In the genomic region with DNA sequence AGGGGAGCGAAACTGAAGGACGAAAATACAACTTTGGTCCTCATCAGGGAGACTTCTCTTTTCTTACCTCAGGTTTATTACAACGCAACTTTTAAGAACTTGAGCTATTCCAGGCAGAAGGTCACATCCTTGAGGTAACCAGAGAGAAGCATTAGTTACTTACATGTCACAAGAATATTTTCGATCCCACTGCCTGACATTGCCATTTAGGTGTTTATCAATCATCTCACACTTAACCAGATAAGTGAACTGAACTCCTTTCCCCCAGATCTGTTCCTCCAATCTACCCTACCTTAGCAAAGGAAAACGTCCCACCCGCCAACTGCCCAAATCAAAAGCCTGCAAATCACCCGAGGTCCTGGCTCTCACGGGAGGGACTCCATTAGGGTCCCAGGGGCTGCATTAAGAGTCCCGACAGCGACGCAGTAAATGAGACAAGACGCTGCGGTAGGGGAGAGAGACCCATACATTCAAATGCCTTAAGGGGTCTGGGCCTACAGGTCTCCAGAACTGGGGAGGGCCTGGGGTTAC, we compare ENCODE assay signal across 1 cellular context.
TF ChIP-seq lines count a peak whose summit lies in the region.

No MANE protein-coding gene starts in this region.

TF ChIP-seq in K562, 482 proteins besides CTCF, POLR2A, EP300 and RAD21:
- TF ChIP-seq, protein P1, sequence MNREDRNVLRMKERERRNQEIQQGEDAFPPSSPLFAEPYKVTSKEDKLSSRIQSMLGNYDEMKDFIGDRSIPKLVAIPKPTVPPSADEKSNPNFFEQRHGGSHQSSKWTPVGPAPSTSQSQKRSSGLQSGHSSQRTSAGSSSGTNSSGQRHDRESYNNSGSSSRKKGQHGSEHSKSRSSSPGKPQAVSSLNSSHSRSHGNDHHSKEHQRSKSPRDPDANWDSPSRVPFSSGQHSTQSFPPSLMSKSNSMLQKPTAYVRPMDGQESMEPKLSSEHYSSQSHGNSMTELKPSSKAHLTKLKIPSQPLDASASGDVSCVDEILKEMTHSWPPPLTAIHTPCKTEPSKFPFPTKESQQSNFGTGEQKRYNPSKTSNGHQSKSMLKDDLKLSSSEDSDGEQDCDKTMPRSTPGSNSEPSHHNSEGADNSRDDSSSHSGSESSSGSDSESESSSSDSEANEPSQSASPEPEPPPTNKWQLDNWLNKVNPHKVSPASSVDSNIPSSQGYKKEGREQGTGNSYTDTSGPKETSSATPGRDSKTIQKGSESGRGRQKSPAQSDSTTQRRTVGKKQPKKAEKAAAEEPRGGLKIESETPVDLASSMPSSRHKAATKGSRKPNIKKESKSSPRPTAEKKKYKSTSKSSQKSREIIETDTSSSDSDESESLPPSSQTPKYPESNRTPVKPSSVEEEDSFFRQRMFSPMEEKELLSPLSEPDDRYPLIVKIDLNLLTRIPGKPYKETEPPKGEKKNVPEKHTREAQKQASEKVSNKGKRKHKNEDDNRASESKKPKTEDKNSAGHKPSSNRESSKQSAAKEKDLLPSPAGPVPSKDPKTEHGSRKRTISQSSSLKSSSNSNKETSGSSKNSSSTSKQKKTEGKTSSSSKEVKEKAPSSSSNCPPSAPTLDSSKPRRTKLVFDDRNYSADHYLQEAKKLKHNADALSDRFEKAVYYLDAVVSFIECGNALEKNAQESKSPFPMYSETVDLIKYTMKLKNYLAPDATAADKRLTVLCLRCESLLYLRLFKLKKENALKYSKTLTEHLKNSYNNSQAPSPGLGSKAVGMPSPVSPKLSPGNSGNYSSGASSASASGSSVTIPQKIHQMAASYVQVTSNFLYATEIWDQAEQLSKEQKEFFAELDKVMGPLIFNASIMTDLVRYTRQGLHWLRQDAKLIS (CRISPR knock-in tag; IDR thresholded peaks at IDR 0.05), result peak; percentile 16; the same call in 1 of the 2 replicates
- TF ChIP-seq LCOR (CRISPR knock-in tag; IDR thresholded peaks at IDR 0.05), result peak; percentile 86; the same call in 1 of the 2 replicates
- TF ChIP-seq, protein P2, sequence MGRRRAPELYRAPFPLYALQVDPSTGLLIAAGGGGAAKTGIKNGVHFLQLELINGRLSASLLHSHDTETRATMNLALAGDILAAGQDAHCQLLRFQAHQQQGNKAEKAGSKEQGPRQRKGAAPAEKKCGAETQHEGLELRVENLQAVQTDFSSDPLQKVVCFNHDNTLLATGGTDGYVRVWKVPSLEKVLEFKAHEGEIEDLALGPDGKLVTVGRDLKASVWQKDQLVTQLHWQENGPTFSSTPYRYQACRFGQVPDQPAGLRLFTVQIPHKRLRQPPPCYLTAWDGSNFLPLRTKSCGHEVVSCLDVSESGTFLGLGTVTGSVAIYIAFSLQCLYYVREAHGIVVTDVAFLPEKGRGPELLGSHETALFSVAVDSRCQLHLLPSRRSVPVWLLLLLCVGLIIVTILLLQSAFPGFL (CRISPR knock-in tag; IDR thresholded peaks at IDR 0.05), result 0 out of 2 replicates have a peak, but pooled peaks have one; percentile 22
- no peak for TF ChIP-seq IFI16 (CRISPR knock-in tag; IDR thresholded peaks at IDR 0.05)
- peak in 1 of 2 experiments; percentile 1; a peak in 1 of 4 replicates for TF ChIP-seq TEAD1 (CRISPR knock-in tag; IDR thresholded peaks at IDR 0.05)
- TF ChIP-seq, protein P3, sequence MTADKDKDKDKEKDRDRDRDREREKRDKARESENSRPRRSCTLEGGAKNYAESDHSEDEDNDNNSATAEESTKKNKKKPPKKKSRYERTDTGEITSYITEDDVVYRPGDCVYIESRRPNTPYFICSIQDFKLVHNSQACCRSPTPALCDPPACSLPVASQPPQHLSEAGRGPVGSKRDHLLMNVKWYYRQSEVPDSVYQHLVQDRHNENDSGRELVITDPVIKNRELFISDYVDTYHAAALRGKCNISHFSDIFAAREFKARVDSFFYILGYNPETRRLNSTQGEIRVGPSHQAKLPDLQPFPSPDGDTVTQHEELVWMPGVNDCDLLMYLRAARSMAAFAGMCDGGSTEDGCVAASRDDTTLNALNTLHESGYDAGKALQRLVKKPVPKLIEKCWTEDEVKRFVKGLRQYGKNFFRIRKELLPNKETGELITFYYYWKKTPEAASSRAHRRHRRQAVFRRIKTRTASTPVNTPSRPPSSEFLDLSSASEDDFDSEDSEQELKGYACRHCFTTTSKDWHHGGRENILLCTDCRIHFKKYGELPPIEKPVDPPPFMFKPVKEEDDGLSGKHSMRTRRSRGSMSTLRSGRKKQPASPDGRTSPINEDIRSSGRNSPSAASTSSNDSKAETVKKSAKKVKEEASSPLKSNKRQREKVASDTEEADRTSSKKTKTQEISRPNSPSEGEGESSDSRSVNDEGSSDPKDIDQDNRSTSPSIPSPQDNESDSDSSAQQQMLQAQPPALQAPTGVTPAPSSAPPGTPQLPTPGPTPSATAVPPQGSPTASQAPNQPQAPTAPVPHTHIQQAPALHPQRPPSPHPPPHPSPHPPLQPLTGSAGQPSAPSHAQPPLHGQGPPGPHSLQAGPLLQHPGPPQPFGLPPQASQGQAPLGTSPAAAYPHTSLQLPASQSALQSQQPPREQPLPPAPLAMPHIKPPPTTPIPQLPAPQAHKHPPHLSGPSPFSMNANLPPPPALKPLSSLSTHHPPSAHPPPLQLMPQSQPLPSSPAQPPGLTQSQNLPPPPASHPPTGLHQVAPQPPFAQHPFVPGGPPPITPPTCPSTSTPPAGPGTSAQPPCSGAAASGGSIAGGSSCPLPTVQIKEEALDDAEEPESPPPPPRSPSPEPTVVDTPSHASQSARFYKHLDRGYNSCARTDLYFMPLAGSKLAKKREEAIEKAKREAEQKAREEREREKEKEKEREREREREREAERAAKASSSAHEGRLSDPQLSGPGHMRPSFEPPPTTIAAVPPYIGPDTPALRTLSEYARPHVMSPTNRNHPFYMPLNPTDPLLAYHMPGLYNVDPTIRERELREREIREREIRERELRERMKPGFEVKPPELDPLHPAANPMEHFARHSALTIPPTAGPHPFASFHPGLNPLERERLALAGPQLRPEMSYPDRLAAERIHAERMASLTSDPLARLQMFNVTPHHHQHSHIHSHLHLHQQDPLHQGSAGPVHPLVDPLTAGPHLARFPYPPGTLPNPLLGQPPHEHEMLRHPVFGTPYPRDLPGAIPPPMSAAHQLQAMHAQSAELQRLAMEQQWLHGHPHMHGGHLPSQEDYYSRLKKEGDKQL (CRISPR knock-in tag; IDR thresholded peaks at IDR 0.05; ENCODE audit: borderline replicate concordance), result peak; percentile 97
- no peak for TF ChIP-seq FIP1L1 (IDR thresholded peaks at IDR 0.05; ENCODE audit: low read depth, low read length, poor library complexity, severe bottlenecking)
- TF ChIP-seq, protein P4, sequence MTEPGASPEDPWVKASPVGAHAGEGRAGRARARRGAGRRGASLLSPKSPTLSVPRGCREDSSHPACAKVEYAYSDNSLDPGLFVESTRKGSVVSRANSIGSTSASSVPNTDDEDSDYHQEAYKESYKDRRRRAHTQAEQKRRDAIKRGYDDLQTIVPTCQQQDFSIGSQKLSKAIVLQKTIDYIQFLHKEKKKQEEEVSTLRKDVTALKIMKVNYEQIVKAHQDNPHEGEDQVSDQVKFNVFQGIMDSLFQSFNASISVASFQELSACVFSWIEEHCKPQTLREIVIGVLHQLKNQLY (CRISPR knock-in tag; conservative IDR thresholded peaks at IDR 0.05), result 0 out of 4 replicates have a peak, but pooled peaks of 1 of the 2 experiments have one; percentile 1
- TF ChIP-seq FOXA3 (CRISPR knock-in tag; conservative IDR thresholded peaks at IDR 0.05 in 1 of 2, IDR thresholded peaks at IDR 0.05 in 1 of 2), result peak in 1 of 2 experiments; percentile 35; a peak in 1 of 4 replicates
- no peak for TF ChIP-seq JUN (IDR thresholded peaks at IDR 0.05; ENCODE audit: borderline replicate concordance, low read depth, low read length)
- TF ChIP-seq JUN (CRISPR knock-in tag; IDR thresholded peaks at IDR 0.05; ENCODE audit: borderline replicate concordance), result 0 out of 2 replicates have a peak, but pooled peaks have one; percentile 70
